ENCODE assay signal across 17 cellular contexts in the genomic region with DNA sequence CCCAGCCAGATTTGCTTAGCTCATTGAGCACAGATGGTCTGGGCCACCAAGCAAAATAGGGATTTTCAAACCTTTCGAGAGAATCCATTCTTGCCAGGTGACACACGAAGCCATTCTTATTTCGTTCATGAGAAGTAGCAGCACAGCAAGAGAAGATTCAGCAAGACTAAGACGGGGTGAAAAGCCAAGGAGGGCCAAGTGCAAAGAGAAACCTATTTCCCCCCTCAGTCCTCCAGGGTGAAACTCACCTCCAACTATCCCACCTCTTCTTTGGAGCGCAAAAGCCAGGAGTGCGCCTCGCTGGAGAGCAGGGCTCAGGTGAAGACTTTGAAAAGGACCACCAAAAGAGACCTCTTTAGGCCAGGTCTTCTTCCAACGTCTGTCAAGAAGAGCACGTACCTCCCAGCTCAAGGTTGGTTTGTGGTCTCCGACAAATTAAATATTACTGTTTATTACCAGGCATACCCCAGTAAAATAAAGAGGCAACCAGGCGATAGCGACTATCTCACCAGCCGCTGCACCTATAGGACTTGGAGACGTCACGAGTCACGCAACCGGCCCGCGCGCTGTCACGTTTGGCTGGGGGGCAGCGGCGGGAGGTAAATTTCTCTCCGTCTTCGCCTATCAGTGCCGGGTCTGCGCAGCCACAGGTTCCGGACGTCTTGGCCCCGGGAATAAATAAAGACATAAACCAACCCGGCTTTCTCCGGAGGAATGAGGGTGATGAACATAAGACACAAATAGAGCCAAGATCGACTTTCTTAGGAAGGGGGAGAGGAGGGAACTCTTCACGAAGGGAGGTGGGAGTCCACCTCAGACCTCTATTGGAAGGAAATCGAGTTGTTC. TPM values are rescaled to one million over a fixed set of nuclear protein-coding genes. Genes with fewer than 3 reads are reported as not detected.
A peak's percentile ranks its signal among the peaks of the same experiment; 100 is the strongest.
DNase-seq lines count a peak whose midpoint lies in the region; ATAC-seq and TF ChIP-seq lines count a peak whose summit lies in the region.
"Had no signal": no experiment of that assay in that cellular context is flagged by ENCODE, and none has a peak within 500 bp of the region (broad histone marks: within the 10 kb centered on the region; RNA-seq: fewer than 3 reads in every experiment).

No MANE protein-coding gene starts in this region.

- H2BK5ac ChIP-seq in mesenchymal stem cell (ENCODE audit: low read depth, low read length, poor library complexity, severe bottlenecking): no peak overlapping the region

- H2AFZ ChIP-seq in GM23338: no peak overlapping the region
- H2AFZ ChIP-seq in mesenchymal stem cell (ENCODE audit: low read depth, low read length): no peak overlapping the region

- H3K4me3 ChIP-seq in BJ (ENCODE audit: low read depth, low read length): peak overlapping the region; percentile 90
- peak overlapping the region; percentile 44 for H3K4me3 ChIP-seq in GM23338
- peak overlapping the region; percentile 65 for H3K4me3 ChIP-seq in fibroblast of pulmonary artery (replicated peaks; ENCODE audit: low read depth, low read length)
- H3K4me3 ChIP-seq in mesenchymal stem cell (ENCODE audit: insufficient read depth in 1 of 2, low read depth in 1 of 2, low read length in 2 of 2): peak overlapping the region in 1 of 2 experiments; percentile 88
- H3K4me3 ChIP-seq: BLaER1 treated with 17β-estradiol and CSF1 and Interleukin-3, amounts not matched to agents 10 nM and 100 nM had no signal

- no peak overlapping the region for H3K14ac ChIP-seq in mesenchymal stem cell (ENCODE audit: low read length in 2 of 2)

- peaks cover 8% of the 10 kb centered on the region for H3K36me3 ChIP-seq in BJ (ENCODE audit: control insufficient read depth, insufficient read depth, low read length)
- H3K36me3 ChIP-seq in GM23338 (ENCODE audit: insufficient read depth): no peaks in the 10 kb centered on the region
- H3K36me3 ChIP-seq in mesenchymal stem cell (ENCODE audit: control insufficient read depth in 1 of 2, insufficient read depth in 2 of 2, low read depth in 1 of 2, low read length in 2 of 2): peaks cover 0 to 3% of the 10 kb centered on the region in 2 experiments
- H3K36me3 ChIP-seq: BLaER1 treated with 17β-estradiol and CSF1 and Interleukin-3, amounts not matched to agents 10 nM and 100 nM; prostate gland had no signal

- no peak overlapping the region for H2BK120ac ChIP-seq in mesenchymal stem cell (ENCODE audit: low read depth, low read length)

- H3K4ac ChIP-seq in mesenchymal stem cell (ENCODE audit: low read depth in 1 of 2, low read length in 2 of 2): no peak overlapping the region

- H3F3A ChIP-seq in GM23338 (replicated peaks; ENCODE audit: low read depth): peaks cover 45% of the 10 kb centered on the region

- H2BK15ac ChIP-seq in mesenchymal stem cell (ENCODE audit: low read depth, poor library complexity, severe bottlenecking): no peak overlapping the region

- H3K18ac ChIP-seq in mesenchymal stem cell (ENCODE audit: low read depth in 1 of 2, low read length in 2 of 2): no peak overlapping the region

- no peak overlapping the region for H3K27ac Mint-ChIP-seq in GM23338

- no peak overlapping the region for H3K23ac ChIP-seq in mesenchymal stem cell (ENCODE audit: low read length in 2 of 2)

- H3K79me1 ChIP-seq in mesenchymal stem cell (replicated peaks; ENCODE audit: low read length, poor library complexity, severe bottlenecking): no peaks in the 10 kb centered on the region

- DNase-seq in BJ (ENCODE audit: low read depth) (peak; percentile 49), GM23338 (ENCODE audit: low spot score) (peak; percentile 48), fibroblast of pulmonary artery (ENCODE audit: low read depth) (peak; percentile 26), mesenchymal stem cell (no peak), SIG-M5 (lab: John Stamatoyannopoulos, UW) (no peak), Ammon's horn (ENCODE audit: low spot score) (no peak), islet precursor cell (no peak)
- DNase-seq: dermis blood vessel endothelial cell; Kasumi-1; naive thymus-derived CD8-positive, alpha-beta T cell; NCI-H1436; NCI-H446 treated with DMSO at 0.1 percent for 48 hours had no signal

- 9% methylated on average over 32 of the region's 35 CpGs for WGBS in mesenchymal stem cell

- no peak overlapping the region for H3K27ac ChIP-seq in GM23338 (ENCODE audit: low read depth)
- no peak overlapping the region for H3K27ac ChIP-seq in mesenchymal stem cell (ENCODE audit: low read length, poor library complexity, severe bottlenecking)
- H3K27ac ChIP-seq: BLaER1 treated with 17β-estradiol and CSF1 and Interleukin-3, amounts not matched to agents 10 nM and 100 nM had no signal

- POLR2A ChIA-PET in BJ (lab: Charles Lee): no interaction called here

- no peak overlapping the region for H4K8ac ChIP-seq in mesenchymal stem cell (ENCODE audit: low read length)

- ATAC-seq in GM23338 (no peak), GM21825 (IDR thresholded peaks at IDR 0.05; ENCODE audit: unreplicated experiment) (no peak)
- ATAC-seq: naive thymus-derived CD8-positive, alpha-beta T cell had no signal

- H3K4me2 ChIP-seq in GM23338: peak overlapping the region; percentile 76
- no peak overlapping the region for H3K4me2 ChIP-seq in mesenchymal stem cell (ENCODE audit: low read length, poor library complexity, severe bottlenecking)
- H3K4me2 ChIP-seq: BLaER1 treated with 17β-estradiol and CSF1 and Interleukin-3, amounts not matched to agents 10 nM and 100 nM had no signal

- no peak overlapping the region for H4K91ac ChIP-seq in mesenchymal stem cell (ENCODE audit: low read length)

- peak overlapping the region; percentile 59 for H3K4me3 Mint-ChIP-seq in GM23338

- H2BK12ac ChIP-seq in mesenchymal stem cell (ENCODE audit: low read length in 2 of 2): no peak overlapping the region

- no peaks in the 10 kb centered on the region for H3K9me3 ChIP-seq in mesenchymal stem cell (ENCODE audit: control insufficient read depth, low read length)
- H3K9me3 ChIP-seq: prostate gland had no signal

- H3K9ac ChIP-seq in mesenchymal stem cell (ENCODE audit: low read length): peak overlapping the region; percentile 93
- H3K9ac ChIP-seq: BLaER1 treated with 17β-estradiol and CSF1 and Interleukin-3, amounts not matched to agents 10 nM and 100 nM had no signal

- no peak overlapping the region for H2AK5ac ChIP-seq in mesenchymal stem cell (ENCODE audit: low read length, severe bottlenecking)

- H3K27me3 ChIP-seq in BJ (ENCODE audit: control insufficient read depth, insufficient read depth, low read length): no peaks in the 10 kb centered on the region
- H3K27me3 ChIP-seq in GM23338 (ENCODE audit: insufficient read depth): peaks cover 100% of the 10 kb centered on the region
- H3K27me3 ChIP-seq in mesenchymal stem cell (ENCODE audit: control insufficient read depth in 1 of 2, insufficient read depth in 1 of 2, low read length in 2 of 2): peaks cover 4 to 100% of the 10 kb centered on the region in 2 experiments

- H3K4me1 ChIP-seq in GM23338 (ENCODE audit: insufficient read depth): peaks cover 85% of the 10 kb centered on the region
- peaks cover 10% of the 10 kb centered on the region for H3K4me1 ChIP-seq in mesenchymal stem cell (ENCODE audit: control insufficient read depth, insufficient read depth, low read depth, low read length)
- H3K4me1 ChIP-seq: BLaER1 treated with 17β-estradiol and CSF1 and Interleukin-3, amounts not matched to agents 10 nM and 100 nM; prostate gland had no signal

- no peaks in the 10 kb centered on the region for H3K36me3 Mint-ChIP-seq in GM23338 (ENCODE audit: low read depth)

- H3K4me1 Mint-ChIP-seq in GM23338: peaks cover 75% of the 10 kb centered on the region

- H3K9me2 ChIP-seq in GM23338 (ENCODE audit: insufficient read depth): no peaks in the 10 kb centered on the region

- CTCF ChIA-PET in BJ (lab: Yijun Ruan, JAX): interaction anchor here (0.7 to 5.4 kb wide), 2 partner anchors 69 to 90 kb away, joined by 3 to 26 read pairs; no protein-coding TSS in a partner anchor

- peaks cover 32% of the 10 kb centered on the region for H4K20me1 ChIP-seq in GM23338 (replicated peaks; ENCODE audit: insufficient read depth)

- peaks cover 11% of the 10 kb centered on the region; the same call in 2 of the 3 replicates for H3K9me3 Mint-ChIP-seq in GM23338

- H3K79me2 ChIP-seq in GM23338 (replicated peaks; ENCODE audit: insufficient read depth): no peaks in the 10 kb centered on the region

- peaks cover 100% of the 10 kb centered on the region for H3K27me3 Mint-ChIP-seq in GM23338 (ENCODE audit: insufficient read depth, low read depth, poor library complexity)

- TF ChIP-seq CTCF in BJ (IDR thresholded peaks at IDR 0.05; ENCODE audit: insufficient read depth, low read depth, low read length): no peak
- no peak for TF ChIP-seq CTCF in GM23338 (conservative IDR thresholded peaks at IDR 0.05; ENCODE audit: low read depth in 2 of 2)
- TF ChIP-seq CTCF in fibroblast of pulmonary artery (IDR thresholded peaks at IDR 0.05; ENCODE audit: low read length, missing control alignments): no peak

TF ChIP-seq in GM23338, 12 proteins besides CTCF, POLR2A, EP300 and RAD21:
- no peak for TF ChIP-seq ZNF114 (CRISPR knock-in tag; IDR thresholded peaks at IDR 0.05)
- TF ChIP-seq EZH2 (IDR thresholded peaks at IDR 0.05; ENCODE audit: low read depth, unreplicated experiment): peak; percentile 81
- TF ChIP-seq JUNB (IDR thresholded peaks at IDR 0.05; ENCODE audit: unreplicated experiment): no peak
- peak; percentile 95 for TF ChIP-seq EZH2phosphoT487 (IDR thresholded peaks at IDR 0.05; ENCODE audit: unreplicated experiment)
- peak; percentile 52; the same call in 1 of the 2 replicates for TF ChIP-seq CREB1 (CRISPR knock-in tag; IDR thresholded peaks at IDR 0.05; ENCODE audit: low read depth)
- TF ChIP-seq STAT1 (IDR thresholded peaks at IDR 0.05; ENCODE audit: unreplicated experiment): no peak

RNA-seq across cellular contexts. Expression of gene TBX5, which starts 1.8 kb away (rescaled TPM):
- polyA plus RNA-seq in BJ (2011; rRNA removed) (29.1 and 30.8 TPM in 2 replicates), GM23338 (2016; fragmentation: Nextera tagmentation; extraction: Ambion mirVana) (not detected in 2 replicates)
- 41.4 and 45.3 TPM in 2 replicates for polyA minus RNA-seq in BJ (2011; rRNA and poly(A)+ RNA removed)
- total RNA-seq in GM23338 (2014; rRNA removed; shearing (Covaris generic)): 0.21 TPM in 1 of 2 replicates, not detected in the other
- not detected for polyA plus RNA-seq in mesenchymal stem cell (2013, experiment 1 of 2)
- polyA plus RNA-seq in mesenchymal stem cell (2013, experiment 2 of 2): not detected
- total RNA-seq: dermis blood vessel endothelial cell; liver; naive thymus-derived CD8-positive, alpha-beta T cell; SK-MEL-5 had no signal
- polyA plus RNA-seq: naive thymus-derived CD8-positive, alpha-beta T cell had no signal

Comparison
In these comparisons a context has a peak if more than half of its experiments do, and no peak if none do; other contexts are left out.
1. DNase-seq: peak in BJ (single experiment), GM23338 (single experiment) and fibroblast of pulmonary artery (single experiment); none in mesenchymal stem cell (single experiment), SIG-M5 (single experiment), Ammon's horn (single experiment) and islet precursor cell (single experiment).
2. RNA of gene TBX5, which starts 1.8 kb away (polyA plus RNA-seq): 29.1 to 30.8 TPM in BJ; not detected in GM23338; every median in the first group is over 10 times any median in the second.